ENCODE assay signal across 25 cellular contexts in genomic region chr16:66115373-66115772, GRCh38.
DNase-seq lines count a peak whose midpoint lies in the region; FAIRE-seq and TF ChIP-seq lines count a peak whose summit lies in the region.
"Had no signal": no experiment of that assay in that cellular context is flagged by ENCODE, and none has a peak within 500 bp of the region (broad histone marks: within the 10 kb centered on the region; RNA-seq: fewer than 3 reads in every experiment).

No MANE protein-coding gene starts in this region.

- no peak overlapping the region for H3K4me3 Mint-ChIP-seq in progenitor cell of endocrine pancreas (ENCODE audit: low read depth)
- H3K4me3 Mint-ChIP-seq: B cell; T-helper 1 cell treated with Interleukin-12 subunit alpha and Interleukin-12 subunit beta and Interleukin-4 antibody, amounts not matched to agents 30 μg/mL and 1 μg/mL, for 36 hours had no signal

- H3K4me3 ChIP-seq in LNCaP clone FGC (ENCODE audit: low read depth, low read length) = no peak overlapping the region
- H3K4me3 ChIP-seq in brain microvascular endothelial cell (ENCODE audit: low read depth, low read length) = no peak overlapping the region
- no peak overlapping the region for H3K4me3 ChIP-seq in small intestine (ENCODE audit: low read depth in 1 of 2, low read length in 2 of 2)
- H3K4me3 ChIP-seq: breast epithelium, SJCRH30, upper lobe of left lung had no signal

- H3K36me3 Mint-ChIP-seq in progenitor cell of endocrine pancreas (ENCODE audit: insufficient read depth) = no peaks in the 10 kb centered on the region

- H3K27ac ChIP-seq in brain microvascular endothelial cell = no peak overlapping the region
- no peak overlapping the region for H3K27ac ChIP-seq in small intestine (ENCODE audit: low read depth in 1 of 2, low read length in 1 of 2)
- H3K27ac ChIP-seq: breast epithelium, SJCRH30, upper lobe of left lung had no signal

- DNase-seq in DMS53 (lab: John Stamatoyannopoulos, UW) = peak; percentile 4
- no peak for DNase-seq in DMS53 treated with DMSO at 0.1 percent for 48 hours (lab: John Stamatoyannopoulos, UW; ENCODE audit: unreplicated experiment)
- DNase-seq in LNCaP clone FGC (ENCODE audit: low read depth) = no peak
- DNase-seq in brain microvascular endothelial cell = no peak
- no peak for DNase-seq in progenitor cell of endocrine pancreas (ENCODE audit: low spot score, unreplicated experiment)
- DNase-seq in activated T-cell treated with anti-CD3 and anti-CD28 coated beads, Interleukin-2, amount 50 U/mL, for 1 hour = no peak
- DNase-seq in small intestine = no peak
- no peak for DNase-seq in NCI-H1417 treated with DMSO at 0.1 percent for 48 hours (lab: John Stamatoyannopoulos, UW)
- DNase-seq: 8988T; activated CD8-positive, alpha-beta memory T cell treated with anti-CD3 and anti-CD28 coated beads, Interleukin-2, amount 50 U/mL, for 48 hours; activated gamma-delta T cell; Calu3; GOT3; hippocampal formation; NCI-H146; NCI-H774; occipital lobe; SJCRH30; stimulated activated CD8-positive, alpha-beta memory T cell treated with anti-CD3 and anti-CD28 coated beads, Interleukin-4, amount 100 ng/mL, for 48 hours; upper lobe of left lung had no signal

- H3K27me3 Mint-ChIP-seq in progenitor cell of endocrine pancreas = peaks cover 7% of the 10 kb centered on the region

- H3K27me3 ChIP-seq in brain microvascular endothelial cell (replicated peaks) (no peaks in the 10 kb centered on the region), small intestine (ENCODE audit: control insufficient read depth in 2 of 2, insufficient read depth in 2 of 2, low read length in 2 of 2) (no peaks in the 10 kb centered on the region)
- H3K27me3 ChIP-seq: breast epithelium, SJCRH30, upper lobe of left lung had no signal

- no peak overlapping the region for H3K27ac Mint-ChIP-seq in progenitor cell of endocrine pancreas
- H3K27ac Mint-ChIP-seq: B cell; T-helper 1 cell treated with Interleukin-12 subunit alpha and Interleukin-12 subunit beta and Interleukin-4 antibody, amounts not matched to agents 30 μg/mL and 1 μg/mL, for 36 hours had no signal

- H3K4me1 ChIP-seq in small intestine (ENCODE audit: control insufficient read depth in 2 of 2, insufficient read depth in 1 of 2, low read depth in 1 of 2, low read length in 1 of 2) = no peaks in the 10 kb centered on the region
- H3K4me1 ChIP-seq: breast epithelium, upper lobe of left lung had no signal

- H3K36me3 ChIP-seq in brain microvascular endothelial cell (replicated peaks) (no peaks in the 10 kb centered on the region), small intestine (ENCODE audit: control insufficient read depth in 2 of 2, insufficient read depth in 2 of 2, low read length in 2 of 2) (no peaks in the 10 kb centered on the region)
- H3K36me3 ChIP-seq: breast epithelium, SJCRH30, upper lobe of left lung had no signal

- 61 to 68% (median 65%) methylated on average over 3 of the region's 3 CpGs for WGBS in small intestine, 3 donors

- no peak for FAIRE-seq in small intestine (lab: Jason Lieb, UNC)
- FAIRE-seq: G401.6, HTR-8/SVneo had no signal

- H3K4me1 Mint-ChIP-seq in progenitor cell of endocrine pancreas (ENCODE audit: low read depth) = no peaks in the 10 kb centered on the region
- H3K4me1 Mint-ChIP-seq: B cell had no signal

- in situ Hi-C loops in brain microvascular endothelial cell (cut with HindIII; ENCODE audit: low pct_ligation_motif_present, low sequenced_read_pairs) = no loop called here

- peak; percentile 33; the same call in 1 of the 2 replicates for TF ChIP-seq CTCF in LNCaP clone FGC (IDR thresholded peaks at IDR 0.05; ENCODE audit: control insufficient read depth, extremely low read depth, insufficient read depth)
- peak; percentile 27 for TF ChIP-seq CTCF in brain microvascular endothelial cell (IDR thresholded peaks at IDR 0.05; ENCODE audit: low read depth, low read length, missing control alignments)
- peak; percentile 20 for TF ChIP-seq CTCF in progenitor cell of endocrine pancreas (IDR thresholded peaks at IDR 0.05; ENCODE audit: unreplicated experiment)

- H3K9me3 ChIP-seq in small intestine (ENCODE audit: control insufficient read depth, low read depth) = no peaks in the 10 kb centered on the region
- H3K9me3 ChIP-seq: breast epithelium, SJCRH30, upper lobe of left lung had no signal

- no peaks in the 10 kb centered on the region for H3K9me3 Mint-ChIP-seq in progenitor cell of endocrine pancreas (ENCODE audit: low read depth)
- H3K9me3 Mint-ChIP-seq: T-helper 1 cell treated with Interleukin-12 subunit alpha and Interleukin-12 subunit beta and Interleukin-4 antibody, amounts not matched to agents 30 μg/mL and 1 μg/mL, for 36 hours had no signal
